8 cellular contexts compared by ENCODE assay signal in genomic region chr16:70437017-70437581, GRCh38. TPM values are rescaled to one million over a fixed set of nuclear protein-coding genes. Genes with fewer than 3 reads are reported as not detected.
DNase-seq lines count a peak whose midpoint lies in the region; ATAC-seq and TF ChIP-seq lines count a peak whose summit lies in the region.

No MANE protein-coding gene starts in this region.

- H3K27ac ChIP-seq in CD8-positive, alpha-beta T cell (ENCODE audit: low read depth, low read length): no peak overlapping the region
- H3K27ac ChIP-seq in IMR-90 (ENCODE audit: insufficient read depth, low read length): peak overlapping the region; percentile 72
- H3K27ac ChIP-seq in ascending aorta: peak overlapping the region; percentile 52 to 76
- H3K27ac ChIP-seq in mesodermal cell (ENCODE audit: low read depth, low read length, severe bottlenecking): peak overlapping the region; percentile 88

- H3K4me3 ChIP-seq in CD8-positive, alpha-beta T cell (ENCODE audit: low read depth, low read length): peak overlapping the region; percentile 75
- H3K4me3 ChIP-seq in IMR-90 (ENCODE audit: insufficient read depth, low read depth, low read length) (peak overlapping the region; percentile 55), ascending aorta (peak overlapping the region in 1 of 2 donors; percentile 97), mesodermal cell (ENCODE audit: extremely low read depth, insufficient read depth, low read length, poor library complexity, severe bottlenecking) (peak overlapping the region; percentile 72)

- H3K4me1 Mint-ChIP-seq in CD8-positive, alpha-beta T cell (ENCODE audit: low read depth): peaks cover 60% of the 10 kb centered on the region

- no peak for ATAC-seq in CD8-positive, alpha-beta T cell
- ATAC-seq in IMR-90 (ENCODE audit: low read depth) (peak; percentile 16), GM21825 (IDR thresholded peaks at IDR 0.05; ENCODE audit: unreplicated experiment) (no peak), HG02623 (IDR thresholded peaks at IDR 0.05; ENCODE audit: unreplicated experiment) (no peak)
- ATAC-seq in activated naive CD4-positive, alpha-beta T cell treated with anti-CD3 and anti-CD28 coated beads, Interleukin-2, amount 50 U/mL, for 72 hours: no peak

- peak overlapping the region; percentile 94 for H3K14ac ChIP-seq in IMR-90 (replicated peaks; ENCODE audit: low read depth, low read length)

- peaks cover 3% of the 10 kb centered on the region for H3K36me3 ChIP-seq in CD8-positive, alpha-beta T cell (ENCODE audit: insufficient read depth, low read length)
- H3K36me3 ChIP-seq in IMR-90 (ENCODE audit: control insufficient read depth, insufficient read depth, low read length) (peaks cover 4% of the 10 kb centered on the region; the same call in 1 of the 2 replicates), ascending aorta (peaks cover 0 to 4% of the 10 kb centered on the region in 2 donors), mesodermal cell (ENCODE audit: control insufficient read depth, insufficient read depth, low read length) (peaks cover 12% of the 10 kb centered on the region)

- peaks cover 15 to 63% of the 10 kb centered on the region in 2 experiments for H3K79me1 ChIP-seq in IMR-90 (ENCODE audit: low read depth in 1 of 2, low read length in 2 of 2)

- POLR2A ChIA-PET in CD8-positive, alpha-beta T cell (lab: Charles Lee): interaction anchor here (0.8 to 1.4 kb wide), 2 partner anchors 21 to 29 kb away, joined by 3 to 4 read pairs; no protein-coding TSS in a partner anchor
- POLR2A ChIA-PET in IMR-90 (lab: Charles Lee; ENCODE audit: unreplicated experiment): no interaction called here

- intact Hi-C loops in CD8-positive, alpha-beta T cell (cut with DNase I, micrococcal nuclease): loop anchor here in 1 of 2 experiments (5.0 to 10.0 kb wide), 2 partner anchors 35 to 1288 kb away; partner anchors contain the start of gene PHLPP2
- intact Hi-C loops in IMR-90 (cut with micrococcal nuclease): loop anchor here (1.0 kb wide), 1 partner anchor 9 kb away; no protein-coding TSS in a partner anchor
- intact Hi-C loops in ascending aorta (cut with DNase I): no loop called here

- peaks cover 54% of the 10 kb centered on the region for H4K20me1 ChIP-seq in IMR-90 (ENCODE audit: insufficient read depth, low read length)

- H2BK15ac ChIP-seq in IMR-90 (ENCODE audit: low read depth, low read length): no peak overlapping the region

- H3K9ac ChIP-seq in IMR-90 (ENCODE audit: low read depth, low read length): peak overlapping the region; percentile 47; the same call in 1 of the 2 replicates

- dilution Hi-C loops in IMR-90 (cut with HindIII; ENCODE audit: low sequenced_read_pairs, unreplicated experiment): no loop called here

- H3K27me3 Mint-ChIP-seq in CD8-positive, alpha-beta T cell (ENCODE audit: low read depth): no peaks in the 10 kb centered on the region

- H2BK20ac ChIP-seq in IMR-90 (ENCODE audit: low read depth, low read length): peak overlapping the region; percentile 29; the same call in 1 of the 2 replicates

- TF ChIP-seq RAD21 in IMR-90 (IDR thresholded peaks at IDR 0.05; ENCODE audit: low read length): no peak; the same call in 1 of the 2 replicates

- peak overlapping the region; percentile 92; the same call in 1 of the 2 replicates for H2AK5ac ChIP-seq in IMR-90 (ENCODE audit: low read depth, low read length)

- peak overlapping the region; percentile 88 for H3K4ac ChIP-seq in IMR-90 (ENCODE audit: low read depth, low read length)

- H3K56ac ChIP-seq in IMR-90 (ENCODE audit: extremely low read depth, insufficient read depth, low read length): peak overlapping the region; percentile 73; the same call in 1 of the 2 replicates

- peak; percentile 46; the same call in 1 of the 2 replicates for TF ChIP-seq POLR2A in IMR-90 (IDR thresholded peaks at IDR 0.05; ENCODE audit: low read depth, low read length)

- H3K4me2 ChIP-seq in IMR-90 (ENCODE audit: low read depth, low read length): peak overlapping the region; percentile 79

- DNase-seq in CD8-positive, alpha-beta T cell: no peak
- DNase-seq in IMR-90 (peak; percentile 94), ascending aorta (ENCODE audit: low spot score in 2 of 2) (no peak)
- no peak for DNase-seq in activated CD4-positive, alpha-beta T cell treated with anti-CD3 and anti-CD28 coated beads, Interleukin-2, amount 50 U/mL, for 4 hours
- DNase-seq in activated naive CD4-positive, alpha-beta T cell treated with anti-CD3 and anti-CD28 coated beads, Interleukin-2, amount 50 U/mL, for 72 hours (ENCODE audit: low spot score in 2 of 2): no peak

- peaks cover 56% of the 10 kb centered on the region for H3K4me1 ChIP-seq in CD8-positive, alpha-beta T cell (ENCODE audit: insufficient read depth, low read length)
- H3K4me1 ChIP-seq in IMR-90 (ENCODE audit: control insufficient read depth, insufficient read depth, low read length) (peaks cover 28% of the 10 kb centered on the region), ascending aorta (peaks cover 16 to 39% of the 10 kb centered on the region in 2 donors), mesodermal cell (ENCODE audit: control insufficient read depth, insufficient read depth, low read length, poor library complexity, severe bottlenecking) (peaks cover 41% of the 10 kb centered on the region)

- WGBS in IMR-90 (ENCODE audit: extremely low coverage in 2 of 2, insufficient read length in 1 of 2), 2 experiments: 8% methylated on average over 2 of the region's 5 CpGs; no CpG with 5 or more reads in 1 of the 2 experiments
- WGBS in mesodermal cell (ENCODE audit: insufficient coverage in 2 of 2), 2 experiments: 4 to 32% methylated on average over 2 to 4 of the region's 5 CpGs

- peak overlapping the region; percentile 94 for H3K4me3 Mint-ChIP-seq in CD8-positive, alpha-beta T cell

- peak overlapping the region; percentile 56 for H2BK120ac ChIP-seq in IMR-90 (ENCODE audit: low read depth, low read length)

- peak overlapping the region; percentile 96 for H2AK9ac ChIP-seq in IMR-90 (replicated peaks; ENCODE audit: low read depth, low read length, poor library complexity)

- H4K5ac ChIP-seq in IMR-90 (ENCODE audit: low read depth, low read length): no peak overlapping the region

- no peak overlapping the region for H3K18ac ChIP-seq in IMR-90 (ENCODE audit: low read depth, low read length)

- peak overlapping the region; percentile 98; the same call in 1 of the 2 replicates for H3K23ac ChIP-seq in IMR-90 (ENCODE audit: low read depth, low read length)

- no TSS peak for BruUV-seq in IMR-90 (replicated peaks; lab: Mats Ljungman, UMichigan)

- TF ChIP-seq CTCF in CD8-positive, alpha-beta T cell (IDR thresholded peaks at IDR 0.05): no peak
- no peak for TF ChIP-seq CTCF in IMR-90 (conservative IDR thresholded peaks at IDR 0.05; ENCODE audit: low read depth, low read length)
- TF ChIP-seq CTCF in ascending aorta (IDR thresholded peaks at IDR 0.05): no peak

- CTCF ChIA-PET in CD8-positive, alpha-beta T cell (lab: Charles Lee): interaction anchor here (1.6 to 2.6 kb wide), 3 partner anchors 13 to 42 kb away, joined by 3 to 10 read pairs (median 4); no protein-coding TSS in a partner anchor
- CTCF ChIA-PET in IMR-90 (lab: Yijun Ruan, JAX): no interaction called here

- H3K27me3 ChIP-seq in CD8-positive, alpha-beta T cell (ENCODE audit: insufficient read depth, low read length): no peaks in the 10 kb centered on the region
- no peaks in the 10 kb centered on the region for H3K27me3 ChIP-seq in IMR-90 (ENCODE audit: control insufficient read depth, insufficient read depth, low read length)
- H3K27me3 ChIP-seq in ascending aorta: no peaks in the 10 kb centered on the region

- in situ Hi-C loops in IMR-90 (cut with MboI; ENCODE audit: low sequenced_read_pairs): no loop called here

- H3K27ac Mint-ChIP-seq in CD8-positive, alpha-beta T cell: no peak overlapping the region
- peak overlapping the region in 1 of 2 donors; percentile 60 for H3K27ac Mint-ChIP-seq in activated naive CD4-positive, alpha-beta T cell treated with anti-CD3 and anti-CD28 coated beads, Interleukin-2, amount 50 U/mL, for 72 hours

- H3K36me3 Mint-ChIP-seq in CD8-positive, alpha-beta T cell: peaks cover 19% of the 10 kb centered on the region
- peaks cover 9% of the 10 kb centered on the region in 2 donors for H3K36me3 Mint-ChIP-seq in activated naive CD4-positive, alpha-beta T cell treated with anti-CD3 and anti-CD28 coated beads, Interleukin-2, amount 50 U/mL, for 72 hours

- peak overlapping the region; percentile 68 for H2BK5ac ChIP-seq in IMR-90 (ENCODE audit: low read depth, low read length, poor library complexity, severe bottlenecking)

- H4K8ac ChIP-seq in IMR-90 (ENCODE audit: low read depth in 2 of 2, low read length in 2 of 2): peak overlapping the region in 1 of 2 experiments; percentile 72; a peak in 1 of 4 replicates

- no peaks in the 10 kb centered on the region for H3K9me3 Mint-ChIP-seq in CD8-positive, alpha-beta T cell
- H3K9me3 Mint-ChIP-seq in activated naive CD4-positive, alpha-beta T cell treated with anti-CD3 and anti-CD28 coated beads, Interleukin-2, amount 50 U/mL, for 72 hours: no peaks in the 10 kb centered on the region

- peaks cover 32% of the 10 kb centered on the region for H3K9me1 ChIP-seq in IMR-90 (ENCODE audit: insufficient read depth, low read length)

- peak overlapping the region; percentile 78 for H4K91ac ChIP-seq in IMR-90 (ENCODE audit: insufficient read depth, low read depth, low read length)

- no peaks in the 10 kb centered on the region for H3K9me3 ChIP-seq in CD8-positive, alpha-beta T cell (ENCODE audit: low read length)
- no peaks in the 10 kb centered on the region for H3K9me3 ChIP-seq in IMR-90 (ENCODE audit: control insufficient read depth, insufficient read depth, low read length)
- no peaks in the 10 kb centered on the region for H3K9me3 ChIP-seq in ascending aorta
- H3K9me3 ChIP-seq in mesodermal cell (ENCODE audit: control insufficient read depth, low read length): no peaks in the 10 kb centered on the region

- H2AFZ ChIP-seq in IMR-90 (replicated peaks; ENCODE audit: low read length, poor library complexity): peak overlapping the region; percentile 97

RNA-seq across cellular contexts. Expression of gene ST3GAL2, which starts 1.8 kb away (rescaled TPM):
- total RNA-seq in CD8-positive, alpha-beta T cell: 1 to 10 TPM; 5.6 to 6.1 TPM
- total RNA-seq in IMR-90 (2012; rRNA removed) (16.4 and 17.4 TPM in 2 replicates), ascending aorta (52.3 TPM)
- polyA plus RNA-seq in IMR-90 (2012; rRNA removed): 17.7 and 18.3 TPM in 2 replicates
- 13.0 and 21.7 TPM in 2 replicates for polyA plus RNA-seq in IMR-90 (2012; cell fraction: cytosol; rRNA removed)
- 13.5 and 18.2 TPM in 2 replicates for polyA plus RNA-seq in IMR-90 (2012; cell fraction: nucleus; rRNA removed; ENCODE audit: low replicate concordance)
- 35.8 TPM for polyA plus RNA-seq in mesodermal cell (2013, experiment 1 of 2)
- 28.8 TPM for polyA plus RNA-seq in mesodermal cell (2013, experiment 2 of 2)
- total RNA-seq in activated naive CD4-positive, alpha-beta T cell treated with anti-CD3 and anti-CD28 coated beads, Interleukin-2, amount 50 U/mL, for 72 hours: 10 to 100 TPM; 13.9 to 18.2 TPM

RNA-seq across cellular contexts. Expression of gene FCSK, which starts 17.3 kb away (rescaled TPM):
- 10 to 100 TPM; 17.8 to 18.2 TPM for total RNA-seq in CD8-positive, alpha-beta T cell
- total RNA-seq in IMR-90 (2012; rRNA removed) (5.3 and 6.1 TPM in 2 replicates), ascending aorta (54.5 TPM)
- polyA plus RNA-seq in IMR-90 (2012; rRNA removed): 7.2 and 8.3 TPM in 2 replicates
- polyA plus RNA-seq in IMR-90 (2012; cell fraction: cytosol; rRNA removed): 2.9 and 5.1 TPM in 2 replicates
- 37.1 and 78.4 TPM in 2 replicates for polyA plus RNA-seq in IMR-90 (2012; cell fraction: nucleus; rRNA removed; ENCODE audit: low replicate concordance)
- polyA plus RNA-seq in mesodermal cell (2013, experiment 1 of 2): 6.2 TPM
- 4.8 TPM for polyA plus RNA-seq in mesodermal cell (2013, experiment 2 of 2)
- 10 to 100 TPM in 1 of 2 donors, 1 to 10 TPM in 1; 6.1 to 16.6 TPM for total RNA-seq in activated naive CD4-positive, alpha-beta T cell treated with anti-CD3 and anti-CD28 coated beads, Interleukin-2, amount 50 U/mL, for 72 hours
